ENCODE assay signal across 20 cellular contexts in the genomic region with DNA sequence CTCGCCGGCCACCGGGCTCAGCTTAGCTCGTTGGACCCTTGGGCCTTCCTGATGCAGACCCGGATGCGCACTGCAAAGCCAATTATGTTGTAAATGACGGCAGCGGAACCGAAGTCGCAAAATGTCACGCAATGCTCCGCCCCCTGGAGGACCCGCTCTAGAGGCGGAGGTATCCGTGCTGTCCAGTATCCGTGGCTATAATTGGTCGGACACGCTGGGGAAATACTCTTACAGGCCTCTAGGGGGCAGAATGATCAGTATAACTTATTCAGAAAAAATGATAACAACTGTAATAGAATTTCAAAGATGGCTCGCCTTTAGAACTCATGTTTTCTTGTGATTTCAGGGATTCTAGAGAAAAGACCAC. TPM values are rescaled to one million over a fixed set of nuclear protein-coding genes. Genes with fewer than 3 reads are reported as not detected.
DNase-seq lines count a peak whose midpoint lies in the region; ATAC-seq, FAIRE-seq and TF ChIP-seq lines count a peak whose summit lies in the region.
"Had no signal": no experiment of that assay in that cellular context is flagged by ENCODE, and none has a peak within 500 bp of the region (broad histone marks: within the 10 kb centered on the region; RNA-seq: fewer than 3 reads in every experiment).

A gene (minus strand): TSS at position 59 of the 367 bp plus-strand sequence. CDS start 265 bp downstream, outside the sequence.

- no peak; a peak in 1 of 4 replicates for TF ChIP-seq RAD21 in K562 (CRISPR knock-in tag; conservative IDR thresholded peaks at IDR 0.05 in 1 of 2, IDR thresholded peaks at IDR 0.05 in 1 of 2)

- H3K27me3 ChIP-seq in K562 (ENCODE audit: control insufficient read depth in 2 of 2, insufficient read depth in 2 of 2, low read length in 2 of 2) (no peaks in the 10 kb centered on the region), right lobe of liver (no peaks in the 10 kb centered on the region)
- H3K27me3 ChIP-seq: BLaER1, cardiac muscle cell, thyroid gland had no signal

- intact Hi-C loops in K562 (cut with micrococcal nuclease), result no loop called here
- intact Hi-C loops in right lobe of liver (cut with DNase I), result no loop called here

- H3K27ac ChIP-seq in C4-2B, result no peak within 1 kb of the TSS
- no peak within 1 kb of the TSS for H3K27ac ChIP-seq in K562 (ENCODE audit: extremely low read depth, low read depth, low read length)
- H3K27ac ChIP-seq in right lobe of liver, result no peak within 1 kb of the TSS
- H3K27ac ChIP-seq: BLaER1, cardiac muscle cell, prostate gland, SK-N-MC, thyroid gland, VCaP had no signal

- 76% methylated on average over 18 of the region's 19 CpGs for WGBS in K562 (ENCODE audit: insufficient coverage, low coverage, missing lambda C conversion rate)
- 40% methylated on average over 11 of the region's 19 CpGs for WGBS in right lobe of liver (ENCODE audit: insufficient coverage, low coverage, low lambda C conversion rate, missing lambda C conversion rate)

- no peaks in the 10 kb centered on the region for H4K20me1 ChIP-seq in K562 (replicated peaks; ENCODE audit: control insufficient read depth, insufficient read depth, low read length)
- H4K20me1 ChIP-seq: BLaER1 had no signal

- H3K4me3 ChIP-seq in K562, result no peak within 1 kb of the TSS
- no peak within 1 kb of the TSS for H3K4me3 ChIP-seq in right lobe of liver
- H3K4me3 ChIP-seq: BLaER1, cardiac muscle cell, prostate gland, SK-N-MC, thyroid gland had no signal

- H3K36me3 ChIP-seq in K562 (ENCODE audit: control insufficient read depth, insufficient read depth, low read length), result no peaks in the 10 kb centered on the region
- H3K36me3 ChIP-seq in right lobe of liver, result no peaks in the 10 kb centered on the region
- H3K36me3 ChIP-seq: BLaER1, cardiac muscle cell, prostate gland, thyroid gland had no signal

- TF ChIP-seq POLR2A in K562 (conservative IDR thresholded peaks at IDR 0.05), result no peak
- no peak for TF ChIP-seq POLR2A in right lobe of liver (IDR thresholded peaks at IDR 0.05)

- no peak within 1 kb of the TSS for H2AFZ ChIP-seq in K562 (ENCODE audit: low read depth, low read length)

- H3K4me2 ChIP-seq in K562 (ENCODE audit: insufficient read depth, low read length), result no peak within 1 kb of the TSS
- H3K4me2 ChIP-seq: BLaER1 had no signal

- no peaks in the 10 kb centered on the region for H3K9me1 ChIP-seq in K562 (ENCODE audit: control insufficient read depth, insufficient read depth, low read length)

- ATAC-seq in K562, result peak; percentile 48; the same call in 1 of the 3 replicates
- no peak for ATAC-seq in right lobe of liver
- ATAC-seq in GM18858 (IDR thresholded peaks at IDR 0.05; ENCODE audit: unreplicated experiment), result no peak

- BruUV-seq in K562 (replicated peaks; lab: Mats Ljungman, UMichigan), result no TSS peak

- in situ Hi-C loops in K562 (cut with MboI), result no loop called here

- TF ChIP-seq CTCF in C4-2B (conservative IDR thresholded peaks at IDR 0.05) (peak; percentile 64), K562 (IDR thresholded peaks at IDR 0.05 in 2 of 3, conservative IDR thresholded peaks at IDR 0.05 in 1 of 3; ENCODE audit: insufficient read depth in 2 of 3, low read depth in 1 of 3, low read length in 3 of 3) (peak; percentile 29 to 50 (median 30); a peak in 4 of 6 replicates), right lobe of liver (IDR thresholded peaks at IDR 0.05) (peak; percentile 20 to 37 (median 26))

- DNase-seq in HT1080 (ENCODE audit: low read depth) (peak; percentile 23), K562 (ENCODE audit: extremely low read depth in 1 of 4, low spot score in 3 of 4) (peak; percentile 8 to 27 (median 20)), right lobe of liver (no peak), NCI-H748 (lab: John Stamatoyannopoulos, UW; ENCODE audit: unreplicated experiment) (no peak), H4 (ENCODE audit: low spot score) (no peak), NCI-H524 treated with DMSO at 0.1 percent for 48 hours (lab: John Stamatoyannopoulos, UW) (no peak)
- DNase-seq: DMS79; kidney glomerular epithelial cell; NCI-H1048; NK-92 treated with Interleukin-12 subunit alpha and Interleukin-12 subunit beta, amount 100 ng/mL, for 24 hours; thyroid gland had no signal

- H3K79me2 ChIP-seq in K562 (ENCODE audit: control insufficient read depth, insufficient read depth, low read length), result no peaks in the 10 kb centered on the region

- no peak for TF ChIP-seq EP300 in K562 (IDR thresholded peaks at IDR 0.05; ENCODE audit: low read length)

- FAIRE-seq in K562 (lab: Jason Lieb, UNC), result no peak
- FAIRE-seq: HTR-8/SVneo had no signal

- H3K9me3 ChIP-seq in K562 (replicated peaks; ENCODE audit: control insufficient read depth, insufficient read depth, low read depth, low read length) (no peaks in the 10 kb centered on the region), right lobe of liver (no peaks in the 10 kb centered on the region)
- H3K9me3 ChIP-seq: prostate gland, thyroid gland had no signal

- CTCF ChIA-PET in K562 (lab: Yijun Ruan, JAX; ENCODE audit: low intra/inter-chr PET ratio), result no interaction called here

- no peak within 1 kb of the TSS for H3K9ac ChIP-seq in K562 (ENCODE audit: insufficient read depth in 1 of 2, low read depth in 2 of 2, low read length in 2 of 2)
- H3K9ac ChIP-seq: BLaER1 had no signal

- POLR2A ChIA-PET in K562 (lab: Yijun Ruan, JAX), result interaction anchor here (0.5 kb wide), 1 partner anchor 90 kb away, joined by 3 read pairs; no protein-coding TSS in a partner anchor

- H3K4me1 ChIP-seq in K562 (replicated peaks in 1 of 2; ENCODE audit: control insufficient read depth in 2 of 2, insufficient read depth in 2 of 2, low read length in 2 of 2) (peaks cover 0 to 2% of the 10 kb centered on the region in 2 experiments; a peak in 1 of 5 replicates), right lobe of liver (no peaks in the 10 kb centered on the region)
- H3K4me1 ChIP-seq: BLaER1, prostate gland, thyroid gland had no signal

TF ChIP-seq in K562, 482 proteins besides CTCF, POLR2A, EP300 and RAD21:
- TF ChIP-seq, protein P1, sequence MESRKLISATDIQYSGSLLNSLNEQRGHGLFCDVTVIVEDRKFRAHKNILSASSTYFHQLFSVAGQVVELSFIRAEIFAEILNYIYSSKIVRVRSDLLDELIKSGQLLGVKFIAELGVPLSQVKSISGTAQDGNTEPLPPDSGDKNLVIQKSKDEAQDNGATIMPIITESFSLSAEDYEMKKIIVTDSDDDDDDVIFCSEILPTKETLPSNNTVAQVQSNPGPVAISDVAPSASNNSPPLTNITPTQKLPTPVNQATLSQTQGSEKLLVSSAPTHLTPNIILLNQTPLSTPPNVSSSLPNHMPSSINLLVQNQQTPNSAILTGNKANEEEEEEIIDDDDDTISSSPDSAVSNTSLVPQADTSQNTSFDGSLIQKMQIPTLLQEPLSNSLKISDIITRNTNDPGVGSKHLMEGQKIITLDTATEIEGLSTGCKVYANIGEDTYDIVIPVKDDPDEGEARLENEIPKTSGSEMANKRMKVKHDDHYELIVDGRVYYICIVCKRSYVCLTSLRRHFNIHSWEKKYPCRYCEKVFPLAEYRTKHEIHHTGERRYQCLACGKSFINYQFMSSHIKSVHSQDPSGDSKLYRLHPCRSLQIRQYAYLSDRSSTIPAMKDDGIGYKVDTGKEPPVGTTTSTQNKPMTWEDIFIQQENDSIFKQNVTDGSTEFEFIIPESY (CRISPR knock-in tag; IDR thresholded peaks at IDR 0.05), result peak; percentile 79
- no peak for TF ChIP-seq ZBTB1 (CRISPR knock-in tag; IDR thresholded peaks at IDR 0.05; ENCODE audit: borderline replicate concordance, low read depth)
- no peak for TF ChIP-seq NFXL1 (CRISPR knock-in tag; IDR thresholded peaks at IDR 0.05)
- TF ChIP-seq CBX3 (IDR thresholded peaks at IDR 0.05; ENCODE audit: borderline replicate concordance in 1 of 2, low read length in 2 of 2), result 0 out of 3 replicates have a peak, but pooled peaks of 1 of the 2 experiments have one; percentile 21

RNA-seq across cellular contexts. Expression of the gene that starts here (rescaled TPM):
- total RNA-seq in HT1080 (2014; rRNA removed; shearing (Covaris generic)), result not detected in 2 replicates
- polyA plus RNA-seq in HT1080 (2015; cell fraction: cytosol; rRNA removed), result not detected in 2 replicates
- polyA plus RNA-seq in HT1080 (2015; cell fraction: nucleus; rRNA removed), result not detected in 2 replicates
- total RNA-seq in K562 (2011; cell fraction: chromatin; rRNA removed; ENCODE audit: low replicate concordance), result not detected in 2 replicates
- not detected in 2 replicates for total RNA-seq in K562 (2011; cell fraction: nucleolus; rRNA removed)
- total RNA-seq in K562 (2011; cell fraction: nucleoplasm; rRNA removed), result not detected in 2 replicates
- total RNA-seq in K562 (2014; rRNA removed) (not detected in 2 replicates), K562 (2014; rRNA removed; fragmentation: Illumina TruSeq; extraction: Trizol) (not detected in 2 replicates), K562 (2015; rRNA removed; fragmentation: Illumina TruSeq; extraction: Trizol) (not detected in 2 replicates), K562 (2021) (not detected in 2 replicates), right lobe of liver (not detected)
- polyA plus RNA-seq in K562 (2011; rRNA removed) (not detected in 2 replicates), K562 (2014; fragmentation: Illumina TruSeq; extraction: Trizol) (not detected in 2 replicates), K562 (2014; fragmentation: Nextera tagmentation; extraction: Ambion mirVana) (not detected), K562 (2014; rRNA removed) (not detected in 2 replicates)
- not detected in 2 replicates for polyA plus RNA-seq in K562 (2011; cell fraction: cytosol; rRNA removed)
- not detected in 2 replicates for polyA plus RNA-seq in K562 (2011; cell fraction: nucleus; rRNA removed)
- polyA plus RNA-seq in K562 (2012), result not detected in 2 replicates
- polyA minus RNA-seq in K562 (2011; rRNA and poly(A)+ RNA removed), result not detected in 2 replicates
- not detected in 2 replicates for polyA minus RNA-seq in K562 (2011; cell fraction: cytosol; rRNA and poly(A)+ RNA removed)
- polyA minus RNA-seq in K562 (2011; cell fraction: nucleus; rRNA and poly(A)+ RNA removed), result not detected in 2 replicates
- not detected in 2 replicates for total RNA-seq in H4 (2014; rRNA removed; shearing (Covaris generic))
- total RNA-seq: cardiac muscle cell, glomerular endothelial cell, thyroid gland had no signal
- polyA plus RNA-seq: cardiac muscle cell had no signal

Comparison
In these comparisons a context has a peak if more than half of its experiments do, and no peak if none do; other contexts are left out.
1. Peak in DNase-seq in HT1080; RNA of the gene not detected or under 1 TPM.
2. Peak in DNase-seq and ATAC-seq in K562; RNA of the gene not detected or under 1 TPM.